In the genomic region with DNA sequence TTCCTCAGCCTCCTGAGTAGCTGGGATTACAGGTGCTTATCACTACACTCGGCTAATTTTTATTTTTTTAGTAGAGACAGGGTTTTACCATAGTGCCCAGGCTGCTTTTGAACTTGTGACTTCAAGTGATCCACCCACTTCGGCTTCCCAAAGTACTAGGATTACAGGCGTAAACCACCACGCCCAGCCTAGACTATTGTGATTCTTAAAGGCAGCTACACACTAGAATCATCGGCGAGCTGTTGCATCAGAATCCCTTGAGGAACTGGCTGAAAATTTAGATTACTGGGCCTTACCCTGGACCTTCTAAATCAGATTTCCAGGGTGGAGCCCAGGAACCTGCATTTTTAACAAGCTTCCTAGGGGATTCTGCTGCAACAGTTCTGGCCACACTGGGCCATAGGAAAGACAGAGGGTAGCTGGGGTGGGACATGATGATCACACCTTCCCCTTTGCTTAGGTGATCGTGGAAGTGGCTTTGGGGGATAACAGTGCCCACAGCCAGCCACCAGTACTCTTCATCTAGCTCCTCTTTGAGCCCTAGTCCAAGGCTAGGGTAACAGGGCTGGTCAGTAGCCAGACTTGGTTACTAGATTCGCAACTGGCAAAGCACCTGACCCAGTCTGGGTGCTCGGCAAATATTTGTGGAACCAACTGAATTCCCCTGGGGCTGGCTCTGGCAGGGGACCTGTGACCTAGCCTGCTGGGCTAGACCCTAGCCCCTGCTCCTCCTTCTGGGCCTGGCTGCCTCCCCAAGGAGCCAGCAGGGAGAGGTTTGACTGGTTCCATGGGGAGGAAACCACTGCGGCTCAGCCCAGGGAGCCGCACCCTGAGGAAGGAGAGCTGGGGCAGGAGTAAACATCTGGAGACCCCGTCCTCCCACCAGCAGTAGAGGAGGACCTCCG, we compare ENCODE assay signal across 1 cellular context.
TF ChIP-seq lines count a peak whose summit lies in the region.

No MANE protein-coding gene starts in this region.

TF ChIP-seq in HepG2, 621 proteins besides CTCF, POLR2A, EP300 and RAD21 (continued from another document):
- TF ChIP-seq GABPA (IDR thresholded peaks at IDR 0.05; ENCODE audit: low read depth, low read length) (no peak), GABPA (CRISPR knock-in tag; IDR thresholded peaks at IDR 0.05; ENCODE audit: low read depth) (no peak), ZNF564 (CRISPR knock-in tag; IDR thresholded peaks at IDR 0.05) (no peak), ZNF207 (IDR thresholded peaks at IDR 0.05; ENCODE audit: borderline replicate concordance) (no peak), ZNF841 (CRISPR knock-in tag; IDR thresholded peaks at IDR 0.05; ENCODE audit: borderline replicate concordance) (no peak), PHF21A (CRISPR knock-in tag; IDR thresholded peaks at IDR 0.05) (no peak), NFRKB (IDR thresholded peaks at IDR 0.05) (no peak), HMGA1 (CRISPR knock-in tag; conservative IDR thresholded peaks at IDR 0.05) (no peak), SMARCE1 (IDR thresholded peaks at IDR 0.05; ENCODE audit: borderline replicate concordance) (no peak), ETV5 (CRISPR knock-in tag; IDR thresholded peaks at IDR 0.05; ENCODE audit: borderline replicate concordance) (no peak), DNMT3B (CRISPR knock-in tag; conservative IDR thresholded peaks at IDR 0.05) (no peak), NKX3-1 (CRISPR knock-in tag; IDR thresholded peaks at IDR 0.05) (no peak)
- TF ChIP-seq, protein P1, sequence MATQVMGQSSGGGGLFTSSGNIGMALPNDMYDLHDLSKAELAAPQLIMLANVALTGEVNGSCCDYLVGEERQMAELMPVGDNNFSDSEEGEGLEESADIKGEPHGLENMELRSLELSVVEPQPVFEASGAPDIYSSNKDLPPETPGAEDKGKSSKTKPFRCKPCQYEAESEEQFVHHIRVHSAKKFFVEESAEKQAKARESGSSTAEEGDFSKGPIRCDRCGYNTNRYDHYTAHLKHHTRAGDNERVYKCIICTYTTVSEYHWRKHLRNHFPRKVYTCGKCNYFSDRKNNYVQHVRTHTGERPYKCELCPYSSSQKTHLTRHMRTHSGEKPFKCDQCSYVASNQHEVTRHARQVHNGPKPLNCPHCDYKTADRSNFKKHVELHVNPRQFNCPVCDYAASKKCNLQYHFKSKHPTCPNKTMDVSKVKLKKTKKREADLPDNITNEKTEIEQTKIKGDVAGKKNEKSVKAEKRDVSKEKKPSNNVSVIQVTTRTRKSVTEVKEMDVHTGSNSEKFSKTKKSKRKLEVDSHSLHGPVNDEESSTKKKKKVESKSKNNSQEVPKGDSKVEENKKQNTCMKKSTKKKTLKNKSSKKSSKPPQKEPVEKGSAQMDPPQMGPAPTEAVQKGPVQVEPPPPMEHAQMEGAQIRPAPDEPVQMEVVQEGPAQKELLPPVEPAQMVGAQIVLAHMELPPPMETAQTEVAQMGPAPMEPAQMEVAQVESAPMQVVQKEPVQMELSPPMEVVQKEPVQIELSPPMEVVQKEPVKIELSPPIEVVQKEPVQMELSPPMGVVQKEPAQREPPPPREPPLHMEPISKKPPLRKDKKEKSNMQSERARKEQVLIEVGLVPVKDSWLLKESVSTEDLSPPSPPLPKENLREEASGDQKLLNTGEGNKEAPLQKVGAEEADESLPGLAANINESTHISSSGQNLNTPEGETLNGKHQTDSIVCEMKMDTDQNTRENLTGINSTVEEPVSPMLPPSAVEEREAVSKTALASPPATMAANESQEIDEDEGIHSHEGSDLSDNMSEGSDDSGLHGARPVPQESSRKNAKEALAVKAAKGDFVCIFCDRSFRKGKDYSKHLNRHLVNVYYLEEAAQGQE (IDR thresholded peaks at IDR 0.05; ENCODE audit: borderline replicate concordance in 1 of 2, low read depth in 1 of 2, low read length in 2 of 2): no peak
- TF ChIP-seq, protein P2, sequence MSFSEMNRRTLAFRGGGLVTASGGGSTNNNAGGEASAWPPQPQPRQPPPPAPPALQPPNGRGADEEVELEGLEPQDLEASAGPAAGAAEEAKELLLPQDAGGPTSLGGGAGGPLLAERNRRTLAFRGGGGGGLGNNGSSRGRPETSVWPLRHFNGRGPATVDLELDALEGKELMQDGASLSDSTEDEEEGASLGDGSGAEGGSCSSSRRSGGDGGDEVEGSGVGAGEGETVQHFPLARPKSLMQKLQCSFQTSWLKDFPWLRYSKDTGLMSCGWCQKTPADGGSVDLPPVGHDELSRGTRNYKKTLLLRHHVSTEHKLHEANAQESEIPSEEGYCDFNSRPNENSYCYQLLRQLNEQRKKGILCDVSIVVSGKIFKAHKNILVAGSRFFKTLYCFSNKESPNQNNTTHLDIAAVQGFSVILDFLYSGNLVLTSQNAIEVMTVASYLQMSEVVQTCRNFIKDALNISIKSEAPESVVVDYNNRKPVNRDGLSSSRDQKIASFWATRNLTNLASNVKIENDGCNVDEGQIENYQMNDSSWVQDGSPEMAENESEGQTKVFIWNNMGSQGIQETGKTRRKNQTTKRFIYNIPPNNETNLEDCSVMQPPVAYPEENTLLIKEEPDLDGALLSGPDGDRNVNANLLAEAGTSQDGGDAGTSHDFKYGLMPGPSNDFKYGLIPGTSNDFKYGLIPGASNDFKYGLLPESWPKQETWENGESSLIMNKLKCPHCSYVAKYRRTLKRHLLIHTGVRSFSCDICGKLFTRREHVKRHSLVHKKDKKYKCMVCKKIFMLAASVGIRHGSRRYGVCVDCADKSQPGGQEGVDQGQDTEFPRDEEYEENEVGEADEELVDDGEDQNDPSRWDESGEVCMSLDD (CRISPR knock-in tag; IDR thresholded peaks at IDR 0.05; ENCODE audit: borderline replicate concordance): no peak
- TF ChIP-seq, protein P3, sequence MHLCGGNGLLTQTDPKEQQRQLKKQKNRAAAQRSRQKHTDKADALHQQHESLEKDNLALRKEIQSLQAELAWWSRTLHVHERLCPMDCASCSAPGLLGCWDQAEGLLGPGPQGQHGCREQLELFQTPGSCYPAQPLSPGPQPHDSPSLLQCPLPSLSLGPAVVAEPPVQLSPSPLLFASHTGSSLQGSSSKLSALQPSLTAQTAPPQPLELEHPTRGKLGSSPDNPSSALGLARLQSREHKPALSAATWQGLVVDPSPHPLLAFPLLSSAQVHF (CRISPR knock-in tag; IDR thresholded peaks at IDR 0.05): no peak
